ENCODE assay signal across 8 cellular contexts in the genomic region with DNA sequence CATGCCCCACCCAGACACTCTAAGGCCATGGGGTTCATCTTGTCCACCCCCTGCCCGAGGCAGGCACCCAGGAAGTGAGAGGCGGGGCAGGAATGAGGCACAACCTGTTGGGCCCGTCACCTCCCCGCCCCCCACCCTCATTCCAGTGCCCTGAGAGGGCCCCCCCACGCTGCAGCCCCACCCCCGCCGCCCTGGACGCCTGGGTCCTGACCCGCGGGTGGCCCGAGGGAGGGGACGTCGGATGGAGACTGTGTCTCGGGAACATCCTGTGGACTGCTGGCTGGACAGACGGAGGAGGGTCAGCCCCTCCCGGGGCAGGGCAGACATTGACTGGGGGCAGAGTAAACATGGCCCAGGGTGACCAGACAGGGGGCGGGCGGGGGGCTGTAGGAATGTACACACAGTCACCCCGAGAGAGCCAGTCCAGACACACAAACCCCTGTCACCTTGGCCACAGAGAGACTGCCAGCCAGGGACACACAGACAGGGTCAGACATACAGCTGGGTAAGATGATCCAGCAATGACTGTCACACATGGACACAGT. TPM values are rescaled to one million over a fixed set of nuclear protein-coding genes. Genes with fewer than 3 reads are reported as not detected.
DNase-seq lines count a peak whose midpoint lies in the region; ATAC-seq, FAIRE-seq and TF ChIP-seq lines count a peak whose summit lies in the region.

No MANE protein-coding gene starts in this region.

- no peak for ATAC-seq in HCT116
- ATAC-seq in HG03521 (IDR thresholded peaks at IDR 0.05; ENCODE audit: unreplicated experiment), result no peak
- ATAC-seq in GM18868 (IDR thresholded peaks at IDR 0.05; ENCODE audit: unreplicated experiment), result no peak
- ATAC-seq in HG03378 (IDR thresholded peaks at IDR 0.05; ENCODE audit: unreplicated experiment), result no peak

- no peak for FAIRE-seq in small intestine (lab: Jason Lieb, UNC)

- no TSS peak for BruUV-seq in HCT116 (replicated peaks; lab: Mats Ljungman, UMichigan)

- H3K4me3 ChIP-seq in HCT116 (replicated peaks in 1 of 2; ENCODE audit: low read depth in 1 of 2, low read length in 2 of 2) (peak overlapping the region; percentile 11 to 58; a peak in 3 of 4 replicates), iPS-15b (ENCODE audit: low read depth, low read length) (peak overlapping the region; percentile 37), small intestine (ENCODE audit: low read depth in 1 of 2, low read length in 2 of 2) (no peak overlapping the region)

- H3K9me2 ChIP-seq in HCT116 (ENCODE audit: insufficient read depth), result no peaks in the 10 kb centered on the region

- H2AFZ ChIP-seq in HCT116 (ENCODE audit: low read depth, low read length, poor library complexity, severe bottlenecking), result no peak overlapping the region

- no peaks in the 10 kb centered on the region for H3K79me2 ChIP-seq in HCT116 (ENCODE audit: insufficient read depth, low read length)

- POLR2A ChIA-PET in HCT116 (lab: Charles Lee), result interaction anchor here (3.2 kb wide), 1 partner anchor 8 kb away, joined by 39 read pairs; a partner anchor contains a TSS

- no peak for DNase-seq in HCT116 (ENCODE audit: low read depth, low spot score)
- DNase-seq in activated T-cell treated with anti-CD3 and anti-CD28 coated beads, Interleukin-2, amount 50 U/mL, for 48 hours, result peak; percentile 49 to 61
- peak; percentile 37 for DNase-seq in small intestine
- no peak for DNase-seq in activated gamma-delta T cell treated with Interleukin-2 at 50 U/mL for 16 hours

- H3K9ac ChIP-seq in HCT116 (ENCODE audit: low read length) (peak overlapping the region; percentile 69), iPS-15b (ENCODE audit: low read depth, low read length) (no peak overlapping the region)

- H3K36me3 ChIP-seq in HCT116 (ENCODE audit: control insufficient read depth in 1 of 2, insufficient read depth in 2 of 2, low read length in 2 of 2), result no peaks in the 10 kb centered on the region
- H3K36me3 ChIP-seq in iPS-15b (ENCODE audit: control insufficient read depth, insufficient read depth, low read length), result no peaks in the 10 kb centered on the region
- no peaks in the 10 kb centered on the region for H3K36me3 ChIP-seq in small intestine (ENCODE audit: control insufficient read depth in 2 of 2, insufficient read depth in 2 of 2, low read length in 2 of 2)

- no peak for TF ChIP-seq RAD21 in HCT116 (IDR thresholded peaks at IDR 0.05; ENCODE audit: low read depth)

- H3K27ac ChIP-seq in HCT116 (ENCODE audit: low read depth, low read length) (peak overlapping the region; percentile 89), small intestine (ENCODE audit: low read depth in 1 of 2, low read length in 1 of 2) (peak overlapping the region; percentile 87 to 95)

- no peak for TF ChIP-seq POLR2A in HCT116 (IDR thresholded peaks at IDR 0.05; ENCODE audit: borderline replicate concordance, extremely low read depth, insufficient read depth, insufficient read length)

- peak overlapping the region; percentile 98 for H3K4me2 ChIP-seq in HCT116 (ENCODE audit: low read length)

- intact Hi-C loops in HCT116 (cut with micrococcal nuclease), result no loop called here

- CTCF ChIA-PET in HCT116 (lab: Charles Lee), result no interaction called here

- H3K27me3 ChIP-seq in HCT116 (ENCODE audit: insufficient read depth, low read length) (no peaks in the 10 kb centered on the region), iPS-15b (ENCODE audit: control insufficient read depth, insufficient read depth, low read length) (no peaks in the 10 kb centered on the region), small intestine (ENCODE audit: control insufficient read depth in 2 of 2, insufficient read depth in 2 of 2, low read length in 2 of 2) (no peaks in the 10 kb centered on the region)

- H4K20me1 ChIP-seq in HCT116 (ENCODE audit: insufficient read depth), result no peaks in the 10 kb centered on the region

- TF ChIP-seq CTCF in HCT116 (IDR thresholded peaks at IDR 0.05 in 2 of 3, conservative IDR thresholded peaks at IDR 0.05 in 1 of 3; ENCODE audit: borderline replicate concordance in 1 of 3, insufficient read depth in 1 of 3, low read depth in 2 of 3, low read length in 2 of 3), result no peak

- H3K9me3 ChIP-seq in HCT116 (ENCODE audit: control insufficient read depth in 1 of 2, insufficient read depth in 1 of 2, low read depth in 1 of 2, low read length in 2 of 2) (no peaks in the 10 kb centered on the region), iPS-15b (ENCODE audit: control insufficient read depth, insufficient read depth, low read length) (no peaks in the 10 kb centered on the region), small intestine (ENCODE audit: control insufficient read depth, low read depth) (no peaks in the 10 kb centered on the region)

- H3K4me1 ChIP-seq in HCT116 (ENCODE audit: control insufficient read depth in 1 of 2, insufficient read depth in 2 of 2, low read length in 2 of 2) (peaks cover 78 to 90% of the 10 kb centered on the region in 2 experiments), iPS-15b (ENCODE audit: control insufficient read depth, insufficient read depth, low read length) (peaks cover 16% of the 10 kb centered on the region), small intestine (ENCODE audit: control insufficient read depth in 2 of 2, insufficient read depth in 1 of 2, low read depth in 1 of 2, low read length in 1 of 2) (peaks cover 18 to 19% of the 10 kb centered on the region in 2 donors)

- WGBS in small intestine, 3 donors, result 10 to 19% (median 19%) methylated on average over 15 to 19 of the region's 19 CpGs

- RAD21 ChIA-PET in HCT116 (lab: Charles Lee; ENCODE audit: low non-redundant PET in 1 of 2, low total read pairs in 2 of 2, uncharacterized antibody in 2 of 2, unreplicated experiment in 2 of 2), result interaction anchor here in 1 of 2 experiments (1.3 kb wide), 1 partner anchor 7 kb away, joined by 4 read pairs; a partner anchor contains a TSS

TF ChIP-seq in HCT116, 20 proteins besides CTCF, POLR2A, EP300 and RAD21 (continues in another document):
- no peak for TF ChIP-seq SRF (IDR thresholded peaks at IDR 0.05; ENCODE audit: low read depth)
- TF ChIP-seq, protein P1, sequence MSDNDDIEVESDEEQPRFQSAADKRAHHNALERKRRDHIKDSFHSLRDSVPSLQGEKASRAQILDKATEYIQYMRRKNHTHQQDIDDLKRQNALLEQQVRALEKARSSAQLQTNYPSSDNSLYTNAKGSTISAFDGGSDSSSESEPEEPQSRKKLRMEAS (IDR thresholded peaks at IDR 0.05), result no peak
- no peak for TF ChIP-seq CBX3 (IDR thresholded peaks at IDR 0.05; ENCODE audit: low read depth)
- TF ChIP-seq JUND (IDR thresholded peaks at IDR 0.05), result no peak
- no peak for TF ChIP-seq EGR1 (IDR thresholded peaks at IDR 0.05; ENCODE audit: low read depth)
- no peak for TF ChIP-seq ZFX (IDR thresholded peaks at IDR 0.05)
- no peak for TF ChIP-seq EZH2phosphoT487 (IDR thresholded peaks at IDR 0.05; ENCODE audit: borderline replicate concordance)
- TF ChIP-seq EZH2 (IDR thresholded peaks at IDR 0.05), result no peak
- no peak for TF ChIP-seq SP1 (IDR thresholded peaks at IDR 0.05; ENCODE audit: low read depth)
- TF ChIP-seq SIN3A (IDR thresholded peaks at IDR 0.05; ENCODE audit: low read depth), result no peak
- TF ChIP-seq, protein P2, sequence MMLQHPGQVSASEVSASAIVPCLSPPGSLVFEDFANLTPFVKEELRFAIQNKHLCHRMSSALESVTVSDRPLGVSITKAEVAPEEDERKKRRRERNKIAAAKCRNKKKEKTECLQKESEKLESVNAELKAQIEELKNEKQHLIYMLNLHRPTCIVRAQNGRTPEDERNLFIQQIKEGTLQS (IDR thresholded peaks at IDR 0.05), result no peak
- TF ChIP-seq TCF7L2 (IDR thresholded peaks at IDR 0.05; ENCODE audit: borderline replicate concordance, extremely low read depth, insufficient read depth, insufficient read length), result no peak
- no peak for TF ChIP-seq FOSL1 (IDR thresholded peaks at IDR 0.05; ENCODE audit: low read depth)
- TF ChIP-seq, protein P3, sequence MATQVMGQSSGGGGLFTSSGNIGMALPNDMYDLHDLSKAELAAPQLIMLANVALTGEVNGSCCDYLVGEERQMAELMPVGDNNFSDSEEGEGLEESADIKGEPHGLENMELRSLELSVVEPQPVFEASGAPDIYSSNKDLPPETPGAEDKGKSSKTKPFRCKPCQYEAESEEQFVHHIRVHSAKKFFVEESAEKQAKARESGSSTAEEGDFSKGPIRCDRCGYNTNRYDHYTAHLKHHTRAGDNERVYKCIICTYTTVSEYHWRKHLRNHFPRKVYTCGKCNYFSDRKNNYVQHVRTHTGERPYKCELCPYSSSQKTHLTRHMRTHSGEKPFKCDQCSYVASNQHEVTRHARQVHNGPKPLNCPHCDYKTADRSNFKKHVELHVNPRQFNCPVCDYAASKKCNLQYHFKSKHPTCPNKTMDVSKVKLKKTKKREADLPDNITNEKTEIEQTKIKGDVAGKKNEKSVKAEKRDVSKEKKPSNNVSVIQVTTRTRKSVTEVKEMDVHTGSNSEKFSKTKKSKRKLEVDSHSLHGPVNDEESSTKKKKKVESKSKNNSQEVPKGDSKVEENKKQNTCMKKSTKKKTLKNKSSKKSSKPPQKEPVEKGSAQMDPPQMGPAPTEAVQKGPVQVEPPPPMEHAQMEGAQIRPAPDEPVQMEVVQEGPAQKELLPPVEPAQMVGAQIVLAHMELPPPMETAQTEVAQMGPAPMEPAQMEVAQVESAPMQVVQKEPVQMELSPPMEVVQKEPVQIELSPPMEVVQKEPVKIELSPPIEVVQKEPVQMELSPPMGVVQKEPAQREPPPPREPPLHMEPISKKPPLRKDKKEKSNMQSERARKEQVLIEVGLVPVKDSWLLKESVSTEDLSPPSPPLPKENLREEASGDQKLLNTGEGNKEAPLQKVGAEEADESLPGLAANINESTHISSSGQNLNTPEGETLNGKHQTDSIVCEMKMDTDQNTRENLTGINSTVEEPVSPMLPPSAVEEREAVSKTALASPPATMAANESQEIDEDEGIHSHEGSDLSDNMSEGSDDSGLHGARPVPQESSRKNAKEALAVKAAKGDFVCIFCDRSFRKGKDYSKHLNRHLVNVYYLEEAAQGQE (IDR thresholded peaks at IDR 0.05; ENCODE audit: low read depth), result no peak
- TF ChIP-seq ELF1 (IDR thresholded peaks at IDR 0.05; ENCODE audit: borderline replicate concordance, low read depth), result no peak

RNA-seq across cellular contexts. Expression of a gene that starts 7.4 kb away (rescaled TPM):
- total RNA-seq in HCT116 (2021; ENCODE audit: unreplicated experiment), result 194 TPM
- polyA plus RNA-seq in HCT116 (2012), result 215 and 264 TPM in 2 replicates
- 100 to 1,000 TPM in 1 of 3 donors, 10 to 100 TPM in 2; 44.7 to 214 (median 54.6) TPM for polyA plus RNA-seq in small intestine

RNA-seq across cellular contexts. Expression of a gene that starts 8.6 kb away (rescaled TPM):
- total RNA-seq in HCT116 (2021; ENCODE audit: unreplicated experiment), result 96.3 TPM
- polyA plus RNA-seq in HCT116 (2012), result 89.0 and 96.2 TPM in 2 replicates
- polyA plus RNA-seq in small intestine, result 100 to 1,000 TPM in 2 of 3 donors, 10 to 100 TPM in 1; 61.8 to 206 (median 134) TPM

RNA-seq across cellular contexts. Expression of a gene that starts 17.7 kb away (rescaled TPM):
- total RNA-seq in HCT116 (2021; ENCODE audit: unreplicated experiment), result 387 TPM
- polyA plus RNA-seq in HCT116 (2012), result 529 and 594 TPM in 2 replicates
- polyA plus RNA-seq in small intestine, result 100 to 1,000 TPM; 390 to 523 (median 442) TPM

RNA-seq across cellular contexts. Expression of a gene that starts 17.9 kb away (rescaled TPM):
- 33.3 TPM for total RNA-seq in HCT116 (2021; ENCODE audit: unreplicated experiment)
- polyA plus RNA-seq in HCT116 (2012), result 22.1 and 29.4 TPM in 2 replicates
- polyA plus RNA-seq in small intestine, result 1 to 10 TPM in 2 of 3 donors, not detected in 1; 3.1 to 4.0 TPM

RNA-seq across cellular contexts. Expression of a gene that starts 22.5 kb away (rescaled TPM):
- 54.5 TPM for total RNA-seq in HCT116 (2021; ENCODE audit: unreplicated experiment)
- polyA plus RNA-seq in HCT116 (2012), result 71.2 and 79.4 TPM in 2 replicates
- polyA plus RNA-seq in small intestine, result 10 to 100 TPM in 1 of 3 donors, 1 to 10 TPM in 2; 3.1 to 22.3 (median 7.0) TPM

Comparison
In these comparisons a context has a peak if more than half of its experiments do, and no peak if none do; other contexts are left out.
1. DNase-seq: peak in activated T-cell treated with anti-CD3 and anti-CD28 coated beads, Interleukin-2, amount 50 U/mL, for 48 hours (2 of 2) and small intestine (single experiment); none in HCT116 (single experiment) and activated gamma-delta T cell treated with Interleukin-2 at 50 U/mL for 16 hours (single experiment).
2. H3K4me3 ChIP-seq: peak in HCT116 (2 of 2) and iPS-15b (single experiment); none in small intestine (0 of 2).